Comparison of ENCODE assay signal across 10 cellular contexts in the genomic region with DNA sequence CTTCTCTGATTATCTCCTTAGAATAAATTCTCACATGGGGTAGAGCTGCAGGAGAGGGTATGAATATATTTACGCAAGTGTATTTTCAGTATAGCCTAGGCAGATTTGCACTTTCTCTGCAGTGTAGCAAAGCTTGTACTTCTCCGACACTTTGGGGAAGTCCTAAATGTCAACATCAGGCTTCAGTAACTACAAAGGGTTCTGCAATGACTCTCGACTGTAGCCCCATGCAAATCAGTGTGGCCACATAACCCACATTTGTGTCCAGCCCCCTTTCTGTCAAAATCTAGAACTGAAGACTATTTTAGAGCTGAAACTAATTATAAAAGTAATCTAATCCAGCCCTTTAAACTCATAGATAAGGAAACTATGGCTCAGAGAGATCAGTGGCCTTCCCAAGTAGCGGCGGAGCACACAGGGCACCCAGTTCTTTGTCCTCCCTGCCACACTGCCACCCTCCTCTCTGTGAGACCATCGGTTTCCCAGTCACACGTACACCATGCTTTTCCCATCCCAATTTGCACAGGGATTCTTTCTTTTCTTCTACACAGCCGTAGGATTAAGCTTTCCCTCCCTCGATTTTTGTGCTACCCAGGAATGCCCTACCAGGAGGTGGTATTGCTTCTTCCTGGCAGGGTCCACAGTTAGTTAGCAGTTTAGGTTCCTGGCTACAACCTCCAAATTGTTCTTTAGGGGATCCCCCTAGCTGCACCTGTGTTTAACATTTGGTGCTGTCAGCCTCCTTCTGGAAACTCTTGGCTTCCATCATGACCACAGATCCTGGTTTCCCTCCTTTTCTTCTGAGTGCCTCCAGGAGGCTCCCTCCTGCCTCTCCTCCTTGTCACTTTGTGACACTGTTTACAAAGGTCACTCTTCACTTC. TPM values are rescaled to one million over a fixed set of nuclear protein-coding genes. Genes with fewer than 3 reads are reported as not detected.
DNase-seq lines count a peak whose midpoint lies in the region; ATAC-seq and TF ChIP-seq lines count a peak whose summit lies in the region.
"Had no signal": no experiment of that assay in that cellular context is flagged by ENCODE, and none has a peak within 500 bp of the region (broad histone marks: within the 10 kb centered on the region; RNA-seq: fewer than 3 reads in every experiment).

No MANE protein-coding gene starts in this region.

- ATAC-seq in GM19324 (IDR thresholded peaks at IDR 0.05; ENCODE audit: low FRiP score, unreplicated experiment) (peak; percentile 99), HG03045 (IDR thresholded peaks at IDR 0.05; ENCODE audit: unreplicated experiment) (peak; percentile 99), T-helper 17 cell (peak; percentile 36)

- H3K27me3 Mint-ChIP-seq in CD14-positive monocyte (ENCODE audit: low read depth in 3 of 3): peaks cover 0 to 5% (median 4%) of the 10 kb centered on the region in 3 donors
- peaks cover 19% of the 10 kb centered on the region for H3K27me3 Mint-ChIP-seq in T-helper 17 cell

- DNase-seq in CD14-positive monocyte (ENCODE audit: low spot score): peak; percentile 65
- DNase-seq in T-helper 17 cell: no peak
- no peak for DNase-seq in iPS-NIHi11 (ENCODE audit: low spot score)
- no peak for DNase-seq in pons (ENCODE audit: low spot score)
- DNase-seq in NCI-H1092 treated with DMSO at 0.1 percent for 48 hours (lab: John Stamatoyannopoulos, UW): no peak
- DNase-seq in hypothalamus (lab: John Stamatoyannopoulos, UW): no peak
- DNase-seq: activated T-cell treated with anti-CD3 and anti-CD28 coated beads, Interleukin-2, amount 50 U/mL, for 24 hours; DND-41 had no signal

- H3K9me3 Mint-ChIP-seq in CD14-positive monocyte: peaks cover 0 to 7% (median 4%) of the 10 kb centered on the region in 7 donors
- H3K9me3 Mint-ChIP-seq: activated T-cell treated with anti-CD3 and anti-CD28 coated beads, Interleukin-2, amount 50 U/mL, for 24 hours had no signal

- H3K9me3 ChIP-seq in T-helper 17 cell (ENCODE audit: control insufficient read depth, low read length, poor library complexity, severe bottlenecking): no peaks in the 10 kb centered on the region

- peak overlapping the region; percentile 75 to 96 (median 88) for H3K27ac Mint-ChIP-seq in CD14-positive monocyte
- no peak overlapping the region for H3K27ac Mint-ChIP-seq in T-helper 17 cell
- H3K27ac Mint-ChIP-seq: activated T-cell treated with anti-CD3 and anti-CD28 coated beads, Interleukin-2, amount 50 U/mL, for 24 hours had no signal

- peaks cover 6 to 16% of the 10 kb centered on the region in 2 donors for H3K36me3 Mint-ChIP-seq in CD14-positive monocyte
- peaks cover 5% of the 10 kb centered on the region for H3K36me3 Mint-ChIP-seq in T-helper 17 cell (ENCODE audit: low read depth)

- H3K4me3 Mint-ChIP-seq in CD14-positive monocyte (peak overlapping the region in 1 of 2 donors; percentile 31), T-helper 17 cell (no peak overlapping the region)
- H3K4me3 Mint-ChIP-seq: activated T-cell treated with anti-CD3 and anti-CD28 coated beads, Interleukin-2, amount 50 U/mL, for 24 hours had no signal

- no peak for TF ChIP-seq CTCF in CD14-positive monocyte (IDR thresholded peaks at IDR 0.05)

- H3K4me1 Mint-ChIP-seq in CD14-positive monocyte (peaks cover 51% of the 10 kb centered on the region), T-helper 17 cell (no peaks in the 10 kb centered on the region)

- intact Hi-C loops in CD14-positive monocyte (cut with micrococcal nuclease): no loop called here

RNA-seq across cellular contexts. Expression of a gene that starts 22.9 kb away (rescaled TPM):
- polyA plus RNA-seq in CD14-positive monocyte: 1 to 10 TPM; 6.2 to 8.3 TPM
- total RNA-seq in T-helper 17 cell: 1 to 10 TPM in 1 of 2 donors, under 1 TPM in 1; 0.13 to 1.6 TPM

RNA-seq across cellular contexts. Expression of a gene that starts 41.7 kb away (rescaled TPM):
- not detected for polyA plus RNA-seq in CD14-positive monocyte
- under 1 TPM; 0.60 to 0.85 TPM for total RNA-seq in T-helper 17 cell

Comparison
In these comparisons a context has a peak if more than half of its experiments do, and no peak if none do; other contexts are left out.
1. ATAC-seq: peak in every context shown above with its lines; median percentile 99 in GM19324; 99 in HG03045; 36 in T-helper 17 cell.